11 cellular contexts compared by ENCODE assay signal in the genomic region with DNA sequence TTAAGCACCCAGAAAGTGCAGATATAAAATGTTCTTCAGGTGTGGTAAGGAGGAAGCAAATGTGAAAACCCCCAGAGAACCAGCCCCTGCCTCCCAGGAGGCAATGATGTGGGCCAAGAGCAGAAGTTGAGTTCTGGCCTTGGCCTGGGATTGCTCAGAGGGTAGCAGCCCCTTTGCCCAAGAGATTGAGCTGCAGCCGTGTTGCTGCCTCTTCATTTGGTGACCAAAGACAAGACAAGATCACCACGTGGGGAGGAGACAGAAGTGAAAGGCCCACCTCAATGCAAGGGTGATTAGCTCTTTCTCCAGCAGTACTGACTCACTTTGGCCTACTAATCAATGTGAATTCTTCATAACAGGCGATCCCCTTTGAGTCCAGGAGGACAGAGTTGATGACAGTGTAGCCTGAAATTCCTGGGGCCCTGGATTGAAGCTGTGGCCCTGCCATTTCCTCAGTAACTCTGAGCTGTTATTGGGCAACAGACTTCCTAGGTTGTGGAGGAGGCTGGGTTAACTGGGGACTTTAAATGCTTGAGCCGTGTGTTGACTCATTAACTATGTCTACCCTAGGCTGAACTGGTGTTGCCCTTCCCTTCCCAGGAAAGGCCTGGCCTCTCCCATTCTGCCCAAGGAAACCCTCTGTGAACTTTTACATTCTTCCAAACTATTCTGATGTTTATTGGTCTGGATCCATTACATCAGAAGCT.
DNase-seq lines count a peak whose midpoint lies in the region; ATAC-seq, FAIRE-seq and TF ChIP-seq lines count a peak whose summit lies in the region.
"Had no signal": no experiment of that assay in that cellular context is flagged by ENCODE, and none has a peak within 500 bp of the region (broad histone marks: within the 10 kb centered on the region; RNA-seq: fewer than 3 reads in every experiment).

No MANE protein-coding gene starts in this region.

- H3K79me2 ChIP-seq in endothelial cell of umbilical vein (ENCODE audit: control insufficient read depth, insufficient read depth, low read length) (no peaks in the 10 kb centered on the region), MM.1S (ENCODE audit: low read length) (peaks cover 99% of the 10 kb centered on the region)

- H3K27me3 Mint-ChIP-seq in activated CD4-positive, alpha-beta T cell treated with anti-CD3 and anti-CD28 coated beads, Interleukin-2, amount 10 ng/mL, durations not matched to agents 24 days and 14 days = no peaks in the 10 kb centered on the region

- H3K27ac ChIP-seq in endothelial cell of umbilical vein (ENCODE audit: insufficient read depth, low read depth, low read length) (peak overlapping the region; percentile 43), spleen (peak overlapping the region; percentile 8 to 90 (median 68)), MM.1S (ENCODE audit: low read length) (no peak overlapping the region)
- H3K27ac ChIP-seq: A549 had no signal

- H4K20me1 ChIP-seq in endothelial cell of umbilical vein (replicated peaks; ENCODE audit: control insufficient read depth, extremely low read depth, insufficient read depth, low read length) = no peaks in the 10 kb centered on the region
- H4K20me1 ChIP-seq in MM.1S (ENCODE audit: insufficient read depth, low read length) = peaks cover 12% of the 10 kb centered on the region

- H3K4me1 Mint-ChIP-seq in activated CD4-positive, alpha-beta T cell treated with anti-CD3 and anti-CD28 coated beads, Interleukin-2, amount 10 ng/mL, durations not matched to agents 24 days and 14 days = peaks cover 55% of the 10 kb centered on the region

- no TSS peak for BruUV-seq in endothelial cell of umbilical vein (replicated peaks; lab: Mats Ljungman, UMichigan)

- FAIRE-seq in endothelial cell of umbilical vein (lab: Jason Lieb, UNC) = peak; percentile 76
- FAIRE-seq: A549 had no signal

- H3K4me1 ChIP-seq in endothelial cell of umbilical vein (ENCODE audit: control insufficient read depth, extremely low read depth, insufficient read depth, low read length) (peaks cover 59% of the 10 kb centered on the region), spleen (peaks cover 50 to 100% (median 88%) of the 10 kb centered on the region in 6 donors), MM.1S (ENCODE audit: low read length) (peaks cover 5% of the 10 kb centered on the region; the same call in 1 of the 2 replicates)
- H3K4me1 ChIP-seq: A549 had no signal

- H3K9me2 ChIP-seq in MM.1S (replicated peaks; ENCODE audit: insufficient read depth, low read length) = no peaks in the 10 kb centered on the region
- H3K9me2 ChIP-seq: SK-N-SH had no signal

- dilution Hi-C loops in endothelial cell of umbilical vein (cut with MboI; ENCODE audit: extremely low pct_ligation_motif_present, low sequenced_read_pairs) = no loop called here

- no peak for DNase-seq in activated CD4-positive, alpha-beta T cell treated with anti-CD3 and anti-CD28 coated beads, Interleukin-2, amount 10 ng/mL, durations not matched to agents 24 days and 14 days
- no peak for DNase-seq in activated CD4-positive, alpha-beta T cell treated with anti-CD3 and anti-CD28 coated beads for 4 hours
- DNase-seq in HuH-7.5 (ENCODE audit: low spot score) = peak; percentile 32
- peak; percentile 92 for DNase-seq in endothelial cell of umbilical vein (ENCODE audit: low read depth, low spot score)
- DNase-seq in spleen = no peak
- no peak for DNase-seq in MM.1S
- DNase-seq in NCI-H2029 treated with DMSO at 0.1 percent for 48 hours (lab: John Stamatoyannopoulos, UW) = no peak
- DNase-seq: retina, SK-N-SH had no signal

- H3K4me2 ChIP-seq in endothelial cell of umbilical vein (ENCODE audit: insufficient read depth, low read length) (no peak overlapping the region), MM.1S (ENCODE audit: low read depth, low read length) (no peak overlapping the region)
- H3K4me2 ChIP-seq: A549, SK-N-SH had no signal

- H3K9me3 Mint-ChIP-seq in activated CD4-positive, alpha-beta T cell treated with anti-CD3 and anti-CD28 coated beads, Interleukin-2, amount 10 ng/mL, durations not matched to agents 24 days and 14 days = no peaks in the 10 kb centered on the region

- 49 to 66% (median 52%) methylated on average over 4 of the region's 4 CpGs for WGBS in spleen, 5 donors

- no peaks in the 10 kb centered on the region for H3K9me1 ChIP-seq in endothelial cell of umbilical vein (replicated peaks; ENCODE audit: control insufficient read depth, extremely low read depth, insufficient read depth, low read length)

- no peak for ATAC-seq in GM19328 (IDR thresholded peaks at IDR 0.05; ENCODE audit: unreplicated experiment)
- ATAC-seq: A549 had no signal

- H3K9ac ChIP-seq in endothelial cell of umbilical vein (replicated peaks; ENCODE audit: extremely low read depth, insufficient read depth, low read length) (no peak overlapping the region), MM.1S (ENCODE audit: low read length) (no peak overlapping the region)
- H3K9ac ChIP-seq: SK-N-SH had no signal

- H3K4me3 ChIP-seq in endothelial cell of umbilical vein (replicated peaks in 1 of 3; ENCODE audit: insufficient read depth in 1 of 3, low read depth in 1 of 3, low read length in 3 of 3) = no peak overlapping the region
- H3K4me3 ChIP-seq in spleen = peak overlapping the region in 1 of 8 donors; percentile 31
- no peak overlapping the region for H3K4me3 ChIP-seq in MM.1S (ENCODE audit: low read length)
- H3K4me3 ChIP-seq: A549 had no signal

- no peaks in the 10 kb centered on the region for H3K36me3 ChIP-seq in endothelial cell of umbilical vein (ENCODE audit: control insufficient read depth in 2 of 2, extremely low read depth in 1 of 2, insufficient read depth in 2 of 2, low read length in 2 of 2)
- H3K36me3 ChIP-seq in spleen = peaks cover 0 to 28% (median 0%) of the 10 kb centered on the region in 6 donors
- peaks cover 9% of the 10 kb centered on the region for H3K36me3 ChIP-seq in MM.1S (replicated peaks; ENCODE audit: insufficient read depth, low read length)

- no peaks in the 10 kb centered on the region for H3K9me3 ChIP-seq in endothelial cell of umbilical vein (replicated peaks; ENCODE audit: control insufficient read depth, insufficient read depth, low read length)
- H3K9me3 ChIP-seq in spleen = no peaks in the 10 kb centered on the region
- no peaks in the 10 kb centered on the region for H3K9me3 ChIP-seq in MM.1S (replicated peaks; ENCODE audit: insufficient read depth, low read length)
- H3K9me3 ChIP-seq: A549, SK-N-SH had no signal

- intact Hi-C loops in activated CD4-positive, alpha-beta T cell treated with anti-CD3 and anti-CD28 coated beads, Interleukin-2, amount 10 ng/mL, durations not matched to agents 24 days and 14 days (cut with micrococcal nuclease) = no loop called here
- intact Hi-C loops in endothelial cell of umbilical vein (cut with micrococcal nuclease) = loop anchor here (1.0 to 5.0 kb wide), 3 partner anchors 28 to 169 kb away; partner anchors contain the start of gene ST6GAL1
- intact Hi-C loops in spleen (cut with DNase I; ENCODE audit: low total_unique reads) = no loop called here

- H3F3A ChIP-seq in MM.1S (ENCODE audit: insufficient read depth, low read length) = peaks cover 6% of the 10 kb centered on the region; the same call in 1 of the 2 replicates

- CTCF ChIA-PET in endothelial cell of umbilical vein (lab: Charles Lee) = interaction anchor here (0.8 to 2.3 kb wide), 7 partner anchors 10 to 400 kb away, joined by 3 to 7 read pairs (median 5); partner anchors contain the start of gene RPL39L

- peak; percentile 27 for TF ChIP-seq POLR2A in endothelial cell of umbilical vein (IDR thresholded peaks at IDR 0.05; ENCODE audit: low read depth, low read length)
- TF ChIP-seq POLR2A in spleen (IDR thresholded peaks at IDR 0.05) = no peak

- no peak for TF ChIP-seq CTCF in endothelial cell of umbilical vein (IDR thresholded peaks at IDR 0.05; ENCODE audit: extremely low read depth in 1 of 2, insufficient read depth in 1 of 2, low read depth in 1 of 2, low read length in 2 of 2)
- no peak for TF ChIP-seq CTCF in spleen (IDR thresholded peaks at IDR 0.05 in 8 of 11, conservative IDR thresholded peaks at IDR 0.05 in 3 of 11)
- TF ChIP-seq CTCF in MM.1S (IDR thresholded peaks at IDR 0.05; ENCODE audit: low read length) = no peak

- H3K36me3 Mint-ChIP-seq in activated CD4-positive, alpha-beta T cell treated with anti-CD3 and anti-CD28 coated beads, Interleukin-2, amount 10 ng/mL, durations not matched to agents 24 days and 14 days (ENCODE audit: low read depth) = peaks cover 42% of the 10 kb centered on the region

- H3K4me3 Mint-ChIP-seq in activated CD4-positive, alpha-beta T cell treated with anti-CD3 and anti-CD28 coated beads, Interleukin-2, amount 10 ng/mL, durations not matched to agents 24 days and 14 days = no peak overlapping the region

- no peaks in the 10 kb centered on the region for H3K27me3 ChIP-seq in endothelial cell of umbilical vein (ENCODE audit: control insufficient read depth in 2 of 2, insufficient read depth in 2 of 2, low read length in 2 of 2)
- no peaks in the 10 kb centered on the region for H3K27me3 ChIP-seq in spleen (replicated peaks in 1 of 7)
- no peaks in the 10 kb centered on the region for H3K27me3 ChIP-seq in MM.1S (replicated peaks; ENCODE audit: insufficient read depth, low read length)

- H2AFZ ChIP-seq in endothelial cell of umbilical vein (ENCODE audit: low read depth, low read length) (no peak overlapping the region), MM.1S (ENCODE audit: low read length) (no peak overlapping the region)

- POLR2A ChIA-PET in endothelial cell of umbilical vein (lab: Charles Lee) = no interaction called here

- peak overlapping the region; percentile 35 for H3K27ac Mint-ChIP-seq in activated CD4-positive, alpha-beta T cell treated with anti-CD3 and anti-CD28 coated beads, Interleukin-2, amount 10 ng/mL, durations not matched to agents 24 days and 14 days

TF ChIP-seq in endothelial cell of umbilical vein, 7 proteins besides CTCF, POLR2A, EP300 and RAD21:
- TF ChIP-seq EZH2 (IDR thresholded peaks at IDR 0.05; ENCODE audit: borderline replicate concordance, low read depth, low read length, severe bottlenecking) = no peak
- TF ChIP-seq POLR2AphosphoS5 (IDR thresholded peaks at IDR 0.05; ENCODE audit: insufficient read depth, low read depth, low read length) = peak; percentile 76
- TF ChIP-seq FOS (IDR thresholded peaks at IDR 0.05; ENCODE audit: borderline replicate concordance, insufficient read depth, low read length) = peak; percentile 48
- TF ChIP-seq JUN (IDR thresholded peaks at IDR 0.05; ENCODE audit: borderline replicate concordance, insufficient read depth, insufficient read length, low read depth) = peak; percentile 19
- TF ChIP-seq MYC (IDR thresholded peaks at IDR 0.05; ENCODE audit: low read depth, low read length) = no peak
- no peak for TF ChIP-seq GATA2 (IDR thresholded peaks at IDR 0.05; ENCODE audit: insufficient read depth, insufficient read length, low read depth, low read length)

Comparison
In these comparisons a context has a peak if more than half of its experiments do, and no peak if none do; other contexts are left out.
1. DNase-seq: peak in HuH-7.5 (single experiment) and endothelial cell of umbilical vein (single experiment); none in activated CD4-positive, alpha-beta T cell treated with anti-CD3 and anti-CD28 coated beads, Interleukin-2, amount 10 ng/mL, durations not matched to agents 24 days and 14 days (single experiment), activated CD4-positive, alpha-beta T cell treated with anti-CD3 and anti-CD28 coated beads for 4 hours (0 of 2), spleen (single experiment), MM.1S (single experiment) and NCI-H2029 treated with DMSO at 0.1 percent for 48 hours (single experiment).